In genomic region chr21:45167796-45168222, GRCh38 we compare ENCODE assay signal across 13 cellular contexts.
DNase-seq lines count a peak whose midpoint lies in the region; ATAC-seq and TF ChIP-seq lines count a peak whose summit lies in the region.
"Had no signal": no experiment of that assay in that cellular context is flagged by ENCODE, and none has a peak within 500 bp of the region (broad histone marks: within the 10 kb centered on the region; RNA-seq: fewer than 3 reads in every experiment).

No MANE protein-coding gene starts in this region.

- no peak overlapping the region for H3K9ac ChIP-seq in SK-N-SH

- no peak overlapping the region for H2AFZ ChIP-seq in SK-N-SH (ENCODE audit: low read depth)

- H3K79me2 ChIP-seq in SK-N-SH (ENCODE audit: insufficient read depth): no peaks in the 10 kb centered on the region

- ATAC-seq in SK-N-SH treated with all-trans-retinoic acid at 6 μM for 48 hours (peak; percentile 55), thoracic aorta (ENCODE audit: insufficient number of reproducible peaks, low FRiP score, low read depth) (no peak), HG02852 (IDR thresholded peaks at IDR 0.05; ENCODE audit: unreplicated experiment) (no peak)
- ATAC-seq: activated naive CD4-positive, alpha-beta T cell treated with anti-CD3 and anti-CD28 coated beads, Interleukin-2, amount 50 U/mL, for 72 hours had no signal

- TF ChIP-seq EP300 in SK-N-SH (IDR thresholded peaks at IDR 0.05; ENCODE audit: borderline replicate concordance in 1 of 2, low read depth in 1 of 2, low read length in 1 of 2): no peak

- no peak overlapping the region; the same call in 1 of the 2 replicates for H3K4me2 ChIP-seq in SK-N-SH

- CTCF ChIA-PET in SK-N-SH (lab: Yijun Ruan, JAX): interaction anchor here (1.8 to 6.0 kb wide), 3 partner anchors 27 to 122 kb away, joined by 3 to 23 read pairs (median 16); no protein-coding TSS in a partner anchor

- no peak for TF ChIP-seq RAD21 in SK-N-SH (IDR thresholded peaks at IDR 0.05; ENCODE audit: low read length)

- H3K9me3 ChIP-seq in SK-N-SH (no peaks in the 10 kb centered on the region), thoracic aorta (no peaks in the 10 kb centered on the region)

- H4K20me1 ChIP-seq in SK-N-SH (ENCODE audit: insufficient read depth): no peaks in the 10 kb centered on the region

- peaks cover 15% of the 10 kb centered on the region for H3F3A ChIP-seq in SK-N-SH (replicated peaks; ENCODE audit: insufficient read depth)

- H3K4me1 ChIP-seq in SK-N-SH (ENCODE audit: control insufficient read depth in 1 of 2, insufficient read depth in 2 of 2, low read depth in 1 of 2, low read length in 1 of 2) (peaks cover 4 to 14% of the 10 kb centered on the region in 2 experiments; a peak in 2 of 4 replicates), thoracic aorta (ENCODE audit: control insufficient read depth in 1 of 2, low read depth in 2 of 2) (peaks cover 34 to 61% of the 10 kb centered on the region in 2 donors)

- TF ChIP-seq CTCF in SK-N-SH (IDR thresholded peaks at IDR 0.05) (no peak), astrocyte of the cerebellum (IDR thresholded peaks at IDR 0.05; ENCODE audit: low read depth, low read length, missing control alignments) (no peak), foreskin fibroblast (IDR thresholded peaks at IDR 0.05; ENCODE audit: low read depth, low read length) (no peak), thoracic aorta (IDR thresholded peaks at IDR 0.05) (no peak), GM20000 (IDR thresholded peaks at IDR 0.05; ENCODE audit: extremely low read depth, missing control alignments) (no peak)

- H3K36me3 ChIP-seq in SK-N-SH (replicated peaks in 1 of 2; ENCODE audit: control insufficient read depth in 1 of 2, insufficient read depth in 2 of 2, low read length in 1 of 2) (no peaks in the 10 kb centered on the region), thoracic aorta (peaks cover 8% of the 10 kb centered on the region)

- in situ Hi-C loops in astrocyte of the cerebellum (cut with HindIII; ENCODE audit: low sequenced_read_pairs): no loop called here

- DNase-seq in SK-N-SH (no peak), astrocyte of the cerebellum (ENCODE audit: low read depth) (peak; percentile 35), foreskin fibroblast (peak; percentile 9 to 42), thoracic aorta (ENCODE audit: low spot score) (no peak), NCI-H524 (lab: John Stamatoyannopoulos, UW) (no peak), GM20000 (ENCODE audit: low spot score) (no peak)
- DNase-seq: DMS 273 treated with DMSO at 0.1 percent for 48 hours, NCI-H1048, NCI-H226, retina had no signal

- H3K27ac ChIP-seq in SK-N-SH (ENCODE audit: low read depth in 2 of 2, low read length in 1 of 2) (peak overlapping the region in 1 of 2 experiments; percentile 38; a peak in 3 of 4 replicates), thoracic aorta (peak overlapping the region in 1 of 2 donors; percentile 56)

- POLR2A ChIA-PET in SK-N-SH (lab: Yijun Ruan, JAX): no interaction called here

- H3K4me3 ChIP-seq in SK-N-SH (ENCODE audit: low read depth in 2 of 2, low read length in 1 of 2) (no peak overlapping the region), astrocyte of the cerebellum (ENCODE audit: low read depth, low read length) (no peak overlapping the region), foreskin fibroblast (ENCODE audit: low read depth in 1 of 2, low read length in 2 of 2) (no peak overlapping the region), thoracic aorta (peak overlapping the region; percentile 37)

- no peaks in the 10 kb centered on the region for H3K9me2 ChIP-seq in SK-N-SH

- 85% methylated on average over 6 of the region's 6 CpGs for WGBS in SK-N-SH (ENCODE audit: low lambda C conversion rate)

- no peaks in the 10 kb centered on the region for H3K27me3 ChIP-seq in SK-N-SH (ENCODE audit: insufficient read depth)
- no peaks in the 10 kb centered on the region for H3K27me3 ChIP-seq in thoracic aorta (replicated peaks; ENCODE audit: insufficient read depth)

TF ChIP-seq in SK-N-SH treated with all-trans-retinoic acid at 6 μM for 48 hours, 23 proteins besides CTCF, POLR2A, EP300 and RAD21:
- TF ChIP-seq OSR1 (CRISPR knock-in tag; IDR thresholded peaks at IDR 0.05) (no peak), TSHZ2 (CRISPR knock-in tag; IDR thresholded peaks at IDR 0.05) (no peak), CSDC2 (CRISPR knock-in tag; IDR thresholded peaks at IDR 0.05) (no peak), ZNF8 (CRISPR knock-in tag; IDR thresholded peaks at IDR 0.05) (no peak), ZNF70 (CRISPR knock-in tag; IDR thresholded peaks at IDR 0.05) (no peak)
TF ChIP-seq in SK-N-SH treated with all-trans-retinoic acid at 6 μM for 48 hours: peak in this region for 0.

TF ChIP-seq in SK-N-SH, 30 proteins besides CTCF, POLR2A, EP300 and RAD21:
- TF ChIP-seq ELF1 (IDR thresholded peaks at IDR 0.05): no peak
- TF ChIP-seq TAF1 (IDR thresholded peaks at IDR 0.05; ENCODE audit: borderline replicate concordance, low read depth, low read length): no peak
- no peak for TF ChIP-seq PBX3 (IDR thresholded peaks at IDR 0.05)
- TF ChIP-seq TEAD4 (IDR thresholded peaks at IDR 0.05; ENCODE audit: borderline replicate concordance, insufficient read depth): no peak
- TF ChIP-seq, protein P1, sequence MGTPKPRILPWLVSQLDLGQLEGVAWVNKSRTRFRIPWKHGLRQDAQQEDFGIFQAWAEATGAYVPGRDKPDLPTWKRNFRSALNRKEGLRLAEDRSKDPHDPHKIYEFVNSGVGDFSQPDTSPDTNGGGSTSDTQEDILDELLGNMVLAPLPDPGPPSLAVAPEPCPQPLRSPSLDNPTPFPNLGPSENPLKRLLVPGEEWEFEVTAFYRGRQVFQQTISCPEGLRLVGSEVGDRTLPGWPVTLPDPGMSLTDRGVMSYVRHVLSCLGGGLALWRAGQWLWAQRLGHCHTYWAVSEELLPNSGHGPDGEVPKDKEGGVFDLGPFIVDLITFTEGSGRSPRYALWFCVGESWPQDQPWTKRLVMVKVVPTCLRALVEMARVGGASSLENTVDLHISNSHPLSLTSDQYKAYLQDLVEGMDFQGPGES (IDR thresholded peaks at IDR 0.05; ENCODE audit: low read depth, low read length): no peak
- no peak for TF ChIP-seq RCOR1 (IDR thresholded peaks at IDR 0.05; ENCODE audit: low read length)
- TF ChIP-seq, protein P2, sequence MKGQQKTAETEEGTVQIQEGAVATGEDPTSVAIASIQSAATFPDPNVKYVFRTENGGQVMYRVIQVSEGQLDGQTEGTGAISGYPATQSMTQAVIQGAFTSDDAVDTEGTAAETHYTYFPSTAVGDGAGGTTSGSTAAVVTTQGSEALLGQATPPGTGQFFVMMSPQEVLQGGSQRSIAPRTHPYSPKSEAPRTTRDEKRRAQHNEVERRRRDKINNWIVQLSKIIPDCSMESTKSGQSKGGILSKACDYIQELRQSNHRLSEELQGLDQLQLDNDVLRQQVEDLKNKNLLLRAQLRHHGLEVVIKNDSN (IDR thresholded peaks at IDR 0.05; ENCODE audit: borderline replicate concordance, low read depth): no peak
- no peak for TF ChIP-seq GATA2 (CRISPR knock-in tag; IDR thresholded peaks at IDR 0.05)
- no peak for TF ChIP-seq CHD2 (IDR thresholded peaks at IDR 0.05; ENCODE audit: low read length, partially characterized antibody)
- no peak for TF ChIP-seq USF2 (IDR thresholded peaks at IDR 0.05; ENCODE audit: borderline replicate concordance, low read depth, low read length)
- TF ChIP-seq MXI1 (IDR thresholded peaks at IDR 0.05; ENCODE audit: low read depth, low read length): no peak
- TF ChIP-seq RFX5 (IDR thresholded peaks at IDR 0.05; ENCODE audit: low read length): no peak

Comparison
In these comparisons a context has a peak if more than half of its experiments do, and no peak if none do; other contexts are left out.
1. DNase-seq: peak in astrocyte of the cerebellum (single experiment) and foreskin fibroblast (2 of 2); none in SK-N-SH (single experiment), thoracic aorta (single experiment), NCI-H524 (0 of 2) and GM20000 (single experiment).